Comparison of ENCODE assay signal across 28 cellular contexts in the genomic region with DNA sequence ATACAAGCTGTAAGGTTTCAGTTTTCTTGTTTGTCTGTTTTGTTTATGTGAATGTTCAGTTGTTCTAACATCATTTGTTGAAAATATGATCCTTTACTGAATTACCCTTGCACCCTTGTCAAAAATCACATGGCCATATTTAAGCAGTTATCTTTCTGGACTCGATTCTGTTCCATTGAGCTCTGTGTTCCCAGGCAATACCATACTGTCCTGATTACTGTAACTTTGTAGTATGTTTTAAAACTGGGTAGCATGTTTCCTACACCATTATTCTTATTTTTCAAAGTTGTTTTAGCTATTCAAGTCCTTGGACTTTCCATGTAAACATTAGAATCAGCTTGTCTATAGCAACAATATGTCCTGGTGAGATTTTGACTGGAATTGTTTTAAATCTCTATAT.
"Had no signal": no experiment of that assay in that cellular context is flagged by ENCODE, and none has a peak within 500 bp of the region (broad histone marks: within the 10 kb centered on the region; RNA-seq: fewer than 3 reads in every experiment).

No MANE protein-coding gene starts in this region.

- H2AFZ ChIP-seq: neural progenitor cell, parathyroid adenoma had no signal

- ATAC-seq: psoas muscle; right cardiac atrium; right lobe of liver; stimulated activated effector memory CD8-positive, alpha-beta T cell treated with anti-CD3 and anti-CD28 coated beads, Interleukin-12 subunit alpha, Interleukin-12 subunit beta, amount 100 ng/mL, for 72 hours; stimulated activated naive B cell treated with anti-CD40 and anti-IgM and Interleukin-4, amounts not matched to agents 10 μg/mL and 1 μg/mL and 100 μg/mL, for 72 hours had no signal

- H3K4me1 ChIP-seq: parathyroid adenoma, psoas muscle, right lobe of liver, sigmoid colon, stomach, thyroid gland, tibial nerve, upper lobe of left lung, vagina had no signal

- H3K4me1 Mint-ChIP-seq: stimulated activated effector memory CD8-positive, alpha-beta T cell treated with anti-CD3 and anti-CD28 coated beads, Interleukin-12 subunit alpha, Interleukin-12 subunit beta, amount 100 ng/mL, for 72 hours; stimulated activated naive B cell treated with anti-CD40 and anti-IgM and Interleukin-4, amounts not matched to agents 10 μg/mL and 1 μg/mL and 100 μg/mL, for 72 hours had no signal

- DNase-seq: occipital lobe; ovary; posterior cingulate gyrus; psoas muscle; right cardiac atrium; right lobe of liver; sigmoid colon; small intestine; stimulated activated CD4-positive, alpha-beta T cell treated with anti-CD3 and anti-CD28 coated beads, Interleukin-15, amount 100 ng/mL, for 24 hours; stimulated activated CD4-positive, alpha-beta T cell treated with anti-CD3 and anti-CD28 coated beads, Interleukin-2, amount 100 ng/mL, for 24 hours; stimulated activated CD4-positive, alpha-beta T cell treated with anti-CD3 and anti-CD28 coated beads, Interleukin-2, amount 100 ng/mL, for 48 hours; stimulated activated CD4-positive, alpha-beta T cell treated with anti-CD3 and anti-CD28 coated beads, Interleukin-4, amount 100 ng/mL, for 24 hours; stimulated activated naive B cell treated with anti-CD40 and anti-IgM and Interleukin-4, amounts not matched to agents 10 μg/mL and 1 μg/mL and 100 μg/mL, for 72 hours; stimulated activated naive CD4-positive, alpha-beta T cell treated with Interleukin-2 at 50 U/mL for 16 hours; stomach; thyroid gland; trophoblast cell; upper lobe of left lung had no signal

- H3K27me3 ChIP-seq: neural progenitor cell, ovary, right lobe of liver, sigmoid colon, thyroid gland, tibial nerve, upper lobe of left lung, vagina had no signal

- H3K36me3 ChIP-seq: neural progenitor cell, ovary, right lobe of liver, sigmoid colon, stomach, thoracic aorta, thyroid gland, tibial nerve, upper lobe of left lung, vagina had no signal

- H3K9ac ChIP-seq: neural progenitor cell, parathyroid adenoma had no signal

- H3K27ac ChIP-seq: neural progenitor cell, ovary, parathyroid adenoma, psoas muscle, right lobe of liver, sigmoid colon, stomach, thoracic aorta, thyroid gland, tibial nerve, upper lobe of left lung, vagina had no signal

- H3K27me3 Mint-ChIP-seq: progenitor cell of endocrine pancreas had no signal

- FAIRE-seq: small intestine, urothelium cell line had no signal

- H3K36me3 Mint-ChIP-seq: stimulated activated effector memory CD8-positive, alpha-beta T cell treated with anti-CD3 and anti-CD28 coated beads, Interleukin-12 subunit alpha, Interleukin-12 subunit beta, amount 100 ng/mL, for 72 hours had no signal

- H3K4me2 ChIP-seq: neural progenitor cell had no signal

- H3K9me3 Mint-ChIP-seq: stimulated activated effector memory CD8-positive, alpha-beta T cell treated with anti-CD3 and anti-CD28 coated beads, Interleukin-12 subunit alpha, Interleukin-12 subunit beta, amount 100 ng/mL, for 72 hours had no signal

- H3K4me3 Mint-ChIP-seq: nephron; neural progenitor cell; stimulated activated effector memory CD8-positive, alpha-beta T cell treated with anti-CD3 and anti-CD28 coated beads, Interleukin-12 subunit alpha, Interleukin-12 subunit beta, amount 100 ng/mL, for 72 hours; stimulated activated naive B cell treated with anti-CD40 and anti-IgM and Interleukin-4, amounts not matched to agents 10 μg/mL and 1 μg/mL and 100 μg/mL, for 72 hours; stimulated activated naive CD8-positive, alpha-beta T cell treated with anti-CD3 and anti-CD28 coated beads, Interleukin-15, Interleukin-2, amounts not matched to agents 100 ng/mL and 50 ng/mL, for 24 hours had no signal

- H3K9me3 ChIP-seq: ovary, right lobe of liver, thoracic aorta, thyroid gland, upper lobe of left lung, vagina had no signal

- H3K79me2 ChIP-seq: parathyroid adenoma had no signal

- H3K27ac Mint-ChIP-seq: nephron; neural progenitor cell; progenitor cell of endocrine pancreas; stimulated activated effector memory CD8-positive, alpha-beta T cell treated with anti-CD3 and anti-CD28 coated beads, Interleukin-12 subunit alpha, Interleukin-12 subunit beta, amount 100 ng/mL, for 72 hours; stimulated activated naive B cell treated with anti-CD40 and anti-IgM and Interleukin-4, amounts not matched to agents 10 μg/mL and 1 μg/mL and 100 μg/mL, for 72 hours; stimulated activated naive CD8-positive, alpha-beta T cell treated with anti-CD3 and anti-CD28 coated beads, Interleukin-15, Interleukin-2, amounts not matched to agents 100 ng/mL and 50 ng/mL, for 24 hours had no signal

- H3K4me3 ChIP-seq: neural progenitor cell, ovary, psoas muscle, right lobe of liver, sigmoid colon, stomach, thoracic aorta, thyroid gland, tibial nerve, upper lobe of left lung, vagina had no signal
